In the genomic region with DNA sequence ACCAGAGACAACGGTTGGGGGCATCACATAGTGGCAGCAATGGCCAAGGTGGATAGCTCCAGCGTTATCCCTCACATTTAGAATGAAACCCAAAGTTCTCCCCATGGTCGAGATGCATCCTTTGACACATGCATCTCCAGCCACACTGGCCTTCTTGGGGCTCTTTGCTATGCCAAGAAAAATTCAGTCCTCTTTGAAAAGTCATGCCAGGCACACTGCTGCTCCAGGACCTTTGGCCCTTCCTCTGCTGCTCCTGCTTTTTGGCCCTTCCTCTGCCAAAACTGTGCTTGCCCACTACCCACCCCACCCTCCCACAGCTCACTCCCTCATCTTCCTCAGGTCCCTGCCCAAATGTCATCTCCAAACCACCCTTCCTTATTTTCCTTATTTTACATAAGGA, we compare ENCODE assay signal across 8 cellular contexts.
"Had no signal": no experiment of that assay in that cellular context is flagged by ENCODE, and none has a peak within 500 bp of the region (broad histone marks: within the 10 kb centered on the region; RNA-seq: fewer than 3 reads in every experiment).

No MANE protein-coding gene starts in this region.

- H3K4me1 ChIP-seq: HAP-1 had no signal

- H3K36me3 ChIP-seq: HAP-1 had no signal

- H3K4me3 Mint-ChIP-seq: GM23338, H9, HFFc6 had no signal

- H3K9me3 ChIP-seq: HAP-1 had no signal

- DNase-seq: GM23248, GOT3, H7, H9, HCEC 1CT, HFFc6 had no signal

- H3K27ac Mint-ChIP-seq: GM23338, H9, HFFc6 had no signal

- H3K27ac ChIP-seq: GM23248 had no signal

- H3K4me1 Mint-ChIP-seq: GM23338 had no signal

- H3K4me3 ChIP-seq: GM23248, GM23338, HAP-1 had no signal

- H3K9me3 Mint-ChIP-seq: GM23338, H9 had no signal
